ENCODE assay signal across 8 cellular contexts in the genomic region with DNA sequence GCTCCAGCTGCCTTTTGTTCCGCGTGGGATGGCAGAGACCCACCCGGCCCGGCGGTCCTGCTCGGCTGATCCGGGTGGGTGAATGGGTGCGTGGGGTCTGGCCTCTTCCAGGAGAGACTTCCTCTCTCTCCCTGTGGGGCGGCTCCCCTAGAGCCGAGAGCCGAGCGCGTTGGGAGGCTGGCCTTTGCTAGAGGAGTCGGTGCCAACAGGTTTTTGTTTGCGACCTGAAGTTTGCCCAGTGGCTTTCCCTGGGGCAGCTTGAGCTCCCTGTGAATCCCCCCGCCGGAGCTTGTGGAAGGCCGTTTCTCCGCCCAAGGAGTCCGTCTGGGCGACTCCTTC. TPM values are rescaled to one million over a fixed set of nuclear protein-coding genes. Genes with fewer than 3 reads are reported as not detected.
DNase-seq lines count a peak whose midpoint lies in the region; ATAC-seq, FAIRE-seq and TF ChIP-seq lines count a peak whose summit lies in the region.

No MANE protein-coding gene starts in this region.

- H3K9me3 ChIP-seq in mucosa of rectum (ENCODE audit: control insufficient read depth in 2 of 2, low read length in 2 of 2) (no peaks in the 10 kb centered on the region), upper lobe of right lung (no peaks in the 10 kb centered on the region)

- H3K36me3 Mint-ChIP-seq in endothelial cell (ENCODE audit: low read depth, unreplicated experiment) = peaks cover 6% of the 10 kb centered on the region

- H3K4me3 ChIP-seq in mucosa of rectum (ENCODE audit: low read length in 2 of 2) (peak overlapping the region; percentile 87 to 94), upper lobe of right lung (peak overlapping the region; percentile 95)

- H3K4me3 Mint-ChIP-seq in endothelial cell (ENCODE audit: unreplicated experiment) = peak overlapping the region; percentile 98

- H3K36me3 ChIP-seq in mucosa of rectum (ENCODE audit: control insufficient read depth in 2 of 2, insufficient read depth in 2 of 2, low read length in 2 of 2) (no peaks in the 10 kb centered on the region), upper lobe of right lung (no peaks in the 10 kb centered on the region)

- DNase-seq in stimulated activated CD4-positive, alpha-beta T cell treated with anti-CD3 and anti-CD28 coated beads, Interleukin-12 subunit alpha, Interleukin-12 subunit beta, amount 100 ng/mL, for 4 hours = peak; percentile 3
- DNase-seq in stimulated activated CD4-positive, alpha-beta T cell treated with anti-CD3 and anti-CD28 coated beads, Interleukin-15, amount 100 ng/mL, for 24 hours = no peak
- DNase-seq in SW480 (ENCODE audit: low spot score) (peak; percentile 36), endothelial cell (ENCODE audit: low spot score) (peak; percentile 31), upper lobe of right lung (peak; percentile 78), GM19239 (ENCODE audit: insufficient read length, low spot score) (no peak), SIG-M5 (lab: John Stamatoyannopoulos, UW) (no peak)

- H3K27me3 ChIP-seq in mucosa of rectum (ENCODE audit: control insufficient read depth in 2 of 2, insufficient read depth in 2 of 2, low read length in 2 of 2) (no peaks in the 10 kb centered on the region), upper lobe of right lung (no peaks in the 10 kb centered on the region)

- H3K9me3 Mint-ChIP-seq in endothelial cell (ENCODE audit: unreplicated experiment) = no peaks in the 10 kb centered on the region

- peak overlapping the region; percentile 86 for H3K27ac Mint-ChIP-seq in endothelial cell (ENCODE audit: unreplicated experiment)

- H3K27me3 Mint-ChIP-seq in endothelial cell (ENCODE audit: unreplicated experiment) = peaks cover 3% of the 10 kb centered on the region

- no peak for FAIRE-seq in GM19239 (lab: Jason Lieb, UNC)

- peaks cover 23% of the 10 kb centered on the region for H3K4me1 Mint-ChIP-seq in endothelial cell (ENCODE audit: unreplicated experiment)

- no peak for TF ChIP-seq CTCF in endothelial cell (IDR thresholded peaks at IDR 0.05; ENCODE audit: unreplicated experiment)
- TF ChIP-seq CTCF in upper lobe of right lung (IDR thresholded peaks at IDR 0.05) = no peak

- H3K9ac ChIP-seq in mucosa of rectum (ENCODE audit: low read depth in 1 of 2, low read length in 2 of 2) = peak overlapping the region; percentile 79 to 85

- peak; percentile 26 for ATAC-seq in upper lobe of right lung

- H3K4me1 ChIP-seq in mucosa of rectum (ENCODE audit: control insufficient read depth in 2 of 2, insufficient read depth in 2 of 2, low read length in 2 of 2) = peaks cover 4% of the 10 kb centered on the region in 2 donors
- peaks cover 35% of the 10 kb centered on the region for H3K4me1 ChIP-seq in upper lobe of right lung

- intact Hi-C loops in upper lobe of right lung (cut with DNase I) = no loop called here

- H3K27ac ChIP-seq in mucosa of rectum (ENCODE audit: low read depth in 2 of 2, low read length in 2 of 2) = peak overlapping the region; percentile 67 to 83
- peak overlapping the region; percentile 82 for H3K27ac ChIP-seq in upper lobe of right lung

RNA-seq across cellular contexts. Expression of gene EPN2, which starts 1.0 kb away (rescaled TPM):
- total RNA-seq in endothelial cell (ENCODE audit: unreplicated experiment) (74.5 TPM), upper lobe of right lung (54.5 TPM)

Comparison
In these comparisons a context has a peak if more than half of its experiments do, and no peak if none do; other contexts are left out.
1. DNase-seq: peak in stimulated activated CD4-positive, alpha-beta T cell treated with anti-CD3 and anti-CD28 coated beads, Interleukin-12 subunit alpha, Interleukin-12 subunit beta, amount 100 ng/mL, for 4 hours (single experiment), SW480 (single experiment), endothelial cell (single experiment) and upper lobe of right lung (single experiment); none in stimulated activated CD4-positive, alpha-beta T cell treated with anti-CD3 and anti-CD28 coated beads, Interleukin-15, amount 100 ng/mL, for 24 hours (single experiment), GM19239 (single experiment) and SIG-M5 (single experiment).